Comparison of ENCODE assay signal across 9 cellular contexts in the genomic region with DNA sequence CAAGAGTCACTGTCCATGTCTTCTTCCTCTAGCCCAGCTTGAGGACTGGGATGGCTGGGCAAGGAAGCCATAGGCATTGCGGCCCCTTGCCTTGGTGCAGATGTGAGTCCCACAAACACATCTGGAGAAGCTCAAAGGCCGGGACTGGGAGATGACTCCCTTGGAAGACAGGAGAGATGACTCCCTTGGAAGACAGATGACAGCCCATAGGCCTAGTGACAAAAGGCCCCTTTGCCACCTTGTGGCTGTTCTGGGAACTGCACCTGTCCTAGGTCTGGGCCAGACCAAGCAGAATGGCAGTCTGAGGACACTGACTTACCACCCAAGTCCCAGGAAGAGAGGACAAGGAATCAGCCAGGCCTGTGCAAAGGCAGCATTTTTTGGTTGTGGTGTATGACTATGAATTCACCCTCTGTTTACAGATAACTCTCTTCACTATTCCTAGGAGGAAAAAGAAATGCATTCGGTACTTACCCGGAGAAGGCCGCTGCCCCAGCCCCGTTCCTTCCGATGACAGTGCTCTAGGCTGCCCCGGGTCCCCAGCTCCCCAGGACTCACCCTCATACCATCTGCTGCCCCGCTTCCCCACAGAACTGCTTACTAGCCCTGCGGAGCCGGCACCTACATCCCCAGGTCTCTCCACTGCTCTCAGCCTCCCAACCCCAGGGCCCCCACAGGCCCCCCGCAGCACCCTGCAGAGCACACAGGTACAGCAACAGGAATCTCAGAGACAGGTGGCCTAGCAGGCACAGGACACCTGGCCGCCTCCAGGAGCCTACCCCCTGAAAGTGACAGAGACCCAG. TPM values are rescaled to one million over a fixed set of nuclear protein-coding genes. Genes with fewer than 3 reads are reported as not detected.
DNase-seq lines count a peak whose midpoint lies in the region; ATAC-seq and TF ChIP-seq lines count a peak whose summit lies in the region.
"Had no signal": no experiment of that assay in that cellular context is flagged by ENCODE, and none has a peak within 500 bp of the region (broad histone marks: within the 10 kb centered on the region; RNA-seq: fewer than 3 reads in every experiment).

No MANE protein-coding gene starts in this region.

- peak; percentile 99 for TF ChIP-seq CTCF in GM12864 (IDR thresholded peaks at IDR 0.05; ENCODE audit: low read depth, low read length, missing control alignments)
- peak; percentile 75 to 99 (median 96) for TF ChIP-seq CTCF in dorsolateral prefrontal cortex (IDR thresholded peaks at IDR 0.05 in 54 of 56, conservative IDR thresholded peaks at IDR 0.05 in 2 of 56; ENCODE audit: low read depth in 1 of 56, partially characterized antibody in 56 of 56)

- H3K27ac ChIP-seq in dorsolateral prefrontal cortex, result peak overlapping the region in 32 of 59 donors; percentile 7 to 66 (median 41)

- ATAC-seq in HG02852 (IDR thresholded peaks at IDR 0.05; ENCODE audit: unreplicated experiment), result peak; percentile 77
- ATAC-seq in HG03469 (IDR thresholded peaks at IDR 0.05; ENCODE audit: unreplicated experiment), result no peak

- POLR2A ChIA-PET in activated CD4-positive, alpha-beta memory T cell treated with anti-CD3 and anti-CD28 coated beads for 36 hours (lab: Charles Lee), result interaction anchor here (1.6 kb wide), 1 partner anchor 31 kb away, joined by 5 read pairs; the partner anchor contains the start of gene SKP1

- CTCF ChIA-PET in activated CD4-positive, alpha-beta memory T cell treated with anti-CD3 and anti-CD28 coated beads for 36 hours (lab: Charles Lee), result interaction anchor here (0.6 to 28.4 kb wide), 15 partner anchors 9 to 481 kb away, joined by 3 to 981 read pairs (median 5); partner anchors contain the start of gene TCF7

- no peaks in the 10 kb centered on the region for H3K27me3 ChIP-seq in dorsolateral prefrontal cortex

- H3K4me3 ChIP-seq in GM12864 (ENCODE audit: low read depth, low read length) (no peak overlapping the region), dorsolateral prefrontal cortex (no peak overlapping the region)
- H3K4me3 ChIP-seq: skin epidermis had no signal

- DNase-seq in GM12864 (ENCODE audit: low read depth), result peak; percentile 45
- peak; percentile 77 for DNase-seq in NCI-H69 (lab: John Stamatoyannopoulos, UW)
- DNase-seq in activated CD4-positive, alpha-beta memory T cell treated with anti-CD3 and anti-CD28 coated beads for 36 hours, result peak; percentile 89
- DNase-seq in dorsolateral prefrontal cortex, result peak; percentile 75 to 90 (median 86)
- peak; percentile 73 to 79 for DNase-seq in lung microvascular endothelial cell (ENCODE audit: low read depth in 2 of 2)
- peak; percentile 72 for DNase-seq in stimulated activated CD8-positive, alpha-beta memory T cell treated with anti-CD3 and anti-CD28 coated beads, Interleukin-15, amount 100 ng/mL, for 1 hour (ENCODE audit: low read depth)

- no peaks in the 10 kb centered on the region for H3K9me3 Mint-ChIP-seq in activated CD4-positive, alpha-beta memory T cell treated with anti-CD3 and anti-CD28 coated beads for 36 hours

- intact Hi-C loops in activated CD4-positive, alpha-beta memory T cell treated with anti-CD3 and anti-CD28 coated beads for 36 hours (cut with micrococcal nuclease), result loop anchor here (1.0 kb wide), 1 partner anchor 107 kb away; no protein-coding TSS in a partner anchor
- intact Hi-C loops in dorsolateral prefrontal cortex (cut with DNase I), result loop anchor here in 1 of 2 donors (2.0 kb wide), 1 partner anchor 45 kb away; no protein-coding TSS in a partner anchor

- peaks cover 57% of the 10 kb centered on the region for H3K36me3 Mint-ChIP-seq in activated CD4-positive, alpha-beta memory T cell treated with anti-CD3 and anti-CD28 coated beads for 36 hours

- H3K27ac Mint-ChIP-seq in activated CD4-positive, alpha-beta memory T cell treated with anti-CD3 and anti-CD28 coated beads for 36 hours, result peak overlapping the region; percentile 57

- H3K4me3 Mint-ChIP-seq in activated CD4-positive, alpha-beta memory T cell treated with anti-CD3 and anti-CD28 coated beads for 36 hours, result no peak overlapping the region

- peaks cover 24% of the 10 kb centered on the region for H3K4me1 Mint-ChIP-seq in activated CD4-positive, alpha-beta memory T cell treated with anti-CD3 and anti-CD28 coated beads for 36 hours (ENCODE audit: low read depth)

- H3K27me3 Mint-ChIP-seq in activated CD4-positive, alpha-beta memory T cell treated with anti-CD3 and anti-CD28 coated beads for 36 hours, result no peaks in the 10 kb centered on the region

RNA-seq across cellular contexts. Expression of gene SKP1, which starts 30.8 kb away (rescaled TPM):
- total RNA-seq in activated CD4-positive, alpha-beta memory T cell treated with anti-CD3 and anti-CD28 coated beads for 36 hours, result 100 to 1,000 TPM; 284 to 286 TPM
- total RNA-seq in dorsolateral prefrontal cortex (100 to 1,000 TPM; 263 to 693 (median 535) TPM), lung microvascular endothelial cell (119 and 126 TPM in 2 replicates)

RNA-seq across cellular contexts. Expression of gene TCF7, which starts 31.5 kb away (rescaled TPM):
- total RNA-seq in activated CD4-positive, alpha-beta memory T cell treated with anti-CD3 and anti-CD28 coated beads for 36 hours, result 10 to 100 TPM; 59.3 to 65.6 TPM
- 1 to 10 TPM in 115 of 120 experiments, under 1 TPM in 5; 0.75 to 9.0 (median 2.3) TPM for total RNA-seq in dorsolateral prefrontal cortex
- total RNA-seq in lung microvascular endothelial cell, result under 0.01 and 0.22 TPM in 2 replicates

Comparison
In these comparisons a context has a peak if more than half of its experiments do, and no peak if none do; other contexts are left out.
1. RNA of gene TCF7, which starts 31.5 kb away (total RNA-seq): 59.3 to 65.6 TPM in activated CD4-positive, alpha-beta memory T cell treated with anti-CD3 and anti-CD28 coated beads for 36 hours; 0.75 to 9.0 TPM in dorsolateral prefrontal cortex and under 0.01 to 0.22 TPM in lung microvascular endothelial cell; every median in the first group is over 4 times any median in the second.
2. Peak in every context shown above with its lines, with median percentiles within 50 percentile points of each other: DNase-seq.